16 cellular contexts compared by ENCODE assay signal in the genomic region with DNA sequence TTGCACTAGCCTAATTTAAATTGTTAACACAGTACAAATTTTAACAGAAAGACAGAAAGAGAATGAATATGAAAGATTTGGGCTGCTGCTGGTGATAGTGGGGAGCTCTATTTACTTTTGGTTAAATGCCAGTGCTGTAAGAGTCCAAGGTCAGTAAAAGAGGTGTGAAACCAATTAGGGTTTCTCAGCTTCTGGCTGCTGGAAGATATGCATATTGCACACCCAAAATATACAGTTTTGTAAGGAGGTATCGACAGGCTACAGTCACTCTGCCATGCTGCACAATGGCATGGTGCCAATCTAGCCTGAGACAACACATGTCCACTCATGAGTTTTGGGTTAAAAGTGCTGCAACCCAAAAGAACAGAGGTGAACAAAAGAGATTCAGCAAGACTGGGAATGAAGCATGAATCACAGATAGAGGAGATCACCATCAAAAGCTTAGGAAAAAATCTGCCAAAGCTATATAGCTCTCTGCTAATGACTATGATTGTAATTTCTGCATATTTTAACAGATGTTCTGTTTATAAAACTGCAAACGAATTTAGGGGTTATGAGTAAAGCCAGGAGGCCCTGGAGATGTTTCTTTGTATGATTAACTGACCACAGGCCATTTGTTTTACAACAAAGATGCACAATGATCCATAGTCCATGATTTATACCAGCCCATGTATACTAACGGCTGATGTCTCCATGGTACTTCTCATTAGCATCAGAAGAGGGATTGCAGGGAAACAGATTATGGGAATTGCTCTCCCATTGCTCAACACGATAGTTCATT.
DNase-seq lines count a peak whose midpoint lies in the region; ATAC-seq and TF ChIP-seq lines count a peak whose summit lies in the region.
"Had no signal": no experiment of that assay in that cellular context is flagged by ENCODE, and none has a peak within 500 bp of the region (broad histone marks: within the 10 kb centered on the region; RNA-seq: fewer than 3 reads in every experiment).

No MANE protein-coding gene starts in this region.

- H3K4me1 Mint-ChIP-seq in stimulated activated effector memory CD8-positive, alpha-beta T cell treated with anti-CD3 and anti-CD28 coated beads, Interleukin-12 subunit alpha, Interleukin-12 subunit beta, amount 100 ng/mL, for 72 hours: peaks cover 68% of the 10 kb centered on the region

- H3K36me3 Mint-ChIP-seq in stimulated activated effector memory CD8-positive, alpha-beta T cell treated with anti-CD3 and anti-CD28 coated beads, Interleukin-12 subunit alpha, Interleukin-12 subunit beta, amount 100 ng/mL, for 72 hours: no peaks in the 10 kb centered on the region
- H3K36me3 Mint-ChIP-seq: CD4-positive, alpha-beta memory T cell; T-cell had no signal

- no peak overlapping the region for H3K4me3 ChIP-seq in fibroblast of mammary gland (ENCODE audit: control insufficient read depth, low read depth, low read length)

- peak overlapping the region; percentile 31 for H3K4me3 Mint-ChIP-seq in stimulated activated effector memory CD8-positive, alpha-beta T cell treated with anti-CD3 and anti-CD28 coated beads, Interleukin-12 subunit alpha, Interleukin-12 subunit beta, amount 100 ng/mL, for 72 hours
- H3K4me3 Mint-ChIP-seq: CD4-positive, alpha-beta memory T cell; T-cell had no signal

- H3K27ac Mint-ChIP-seq in stimulated activated effector memory CD8-positive, alpha-beta T cell treated with anti-CD3 and anti-CD28 coated beads, Interleukin-12 subunit alpha, Interleukin-12 subunit beta, amount 100 ng/mL, for 72 hours: peak overlapping the region; percentile 21
- H3K27ac Mint-ChIP-seq: CD4-positive, alpha-beta memory T cell; T-cell had no signal

- H3K9me3 Mint-ChIP-seq in stimulated activated effector memory CD8-positive, alpha-beta T cell treated with anti-CD3 and anti-CD28 coated beads, Interleukin-12 subunit alpha, Interleukin-12 subunit beta, amount 100 ng/mL, for 72 hours: no peaks in the 10 kb centered on the region
- H3K9me3 Mint-ChIP-seq: T-cell had no signal

- TF ChIP-seq CTCF in fibroblast of mammary gland (conservative IDR thresholded peaks at IDR 0.05; ENCODE audit: control insufficient read depth, insufficient read depth, low read depth, low read length): no peak

- ATAC-seq in SK-N-SH treated with all-trans-retinoic acid at 6 μM for 48 hours: no peak
- peak; percentile 72 for ATAC-seq in stimulated activated effector memory CD8-positive, alpha-beta T cell treated with anti-CD3 and anti-CD28 coated beads, Interleukin-12 subunit alpha, Interleukin-12 subunit beta, amount 100 ng/mL, for 72 hours
- ATAC-seq: T-cell had no signal

- DNase-seq in DMS79 treated with DMSO at 0.1 percent for 48 hours (lab: John Stamatoyannopoulos, UW): peak; percentile 4
- no peak for DNase-seq in DMS79 (lab: John Stamatoyannopoulos, UW)
- peak; percentile 11 for DNase-seq in fibroblast of mammary gland (ENCODE audit: low read depth)
- no peak for DNase-seq in stimulated activated effector memory CD8-positive, alpha-beta T cell treated with anti-CD3 and anti-CD28 coated beads, Interleukin-12 subunit alpha, Interleukin-12 subunit beta, amount 100 ng/mL, for 72 hours (ENCODE audit: low spot score in 2 of 2)
- no peak for DNase-seq in NCI-H526 (lab: John Stamatoyannopoulos, UW)
- DNase-seq in AML-193 (lab: John Stamatoyannopoulos, UW): no peak
- no peak for DNase-seq in NCI-H2227 treated with DMSO at 0.1 percent for 48 hours (lab: John Stamatoyannopoulos, UW)
- DNase-seq: 8988T; CD4-positive, alpha-beta memory T cell; MM.1S; NCI-H1105; NCI-H1694 treated with DMSO at 0.1 percent for 48 hours; NCI-H2107; NCI-H226; T-cell had no signal

TF ChIP-seq in SK-N-SH treated with all-trans-retinoic acid at 6 μM for 48 hours, 23 proteins besides CTCF, POLR2A, EP300 and RAD21:
- TF ChIP-seq ISL1 (CRISPR knock-in tag; IDR thresholded peaks at IDR 0.05) (peak; percentile 28; the same call in 1 of the 2 replicates), ZFP3 (CRISPR knock-in tag; IDR thresholded peaks at IDR 0.05) (no peak)

Comparison
In these comparisons a context has a peak if more than half of its experiments do, and no peak if none do; other contexts are left out.
1. DNase-seq: peak in DMS79 treated with DMSO at 0.1 percent for 48 hours (single experiment) and fibroblast of mammary gland (single experiment); none in DMS79 (single experiment), stimulated activated effector memory CD8-positive, alpha-beta T cell treated with anti-CD3 and anti-CD28 coated beads, Interleukin-12 subunit alpha, Interleukin-12 subunit beta, amount 100 ng/mL, for 72 hours (0 of 2), NCI-H526 (0 of 2), AML-193 (0 of 2) and NCI-H2227 treated with DMSO at 0.1 percent for 48 hours (single experiment).